In genomic region chr12:6723607-6724408, GRCh38 we compare ENCODE assay signal across 1 cellular context.
TF ChIP-seq lines count a peak whose summit lies in the region.

Gene COPS7A (plus strand): TSS chr12:6724046. CDS start chr12:6724657, 611 bp downstream.

TF ChIP-seq in HepG2, 621 proteins besides CTCF, POLR2A, EP300 and RAD21 (continued from another document and continues in another):
- TF ChIP-seq, protein P1, sequence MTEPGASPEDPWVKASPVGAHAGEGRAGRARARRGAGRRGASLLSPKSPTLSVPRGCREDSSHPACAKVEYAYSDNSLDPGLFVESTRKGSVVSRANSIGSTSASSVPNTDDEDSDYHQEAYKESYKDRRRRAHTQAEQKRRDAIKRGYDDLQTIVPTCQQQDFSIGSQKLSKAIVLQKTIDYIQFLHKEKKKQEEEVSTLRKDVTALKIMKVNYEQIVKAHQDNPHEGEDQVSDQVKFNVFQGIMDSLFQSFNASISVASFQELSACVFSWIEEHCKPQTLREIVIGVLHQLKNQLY (CRISPR knock-in tag; IDR thresholded peaks at IDR 0.05): peak; percentile 66; the same call in 1 of the 2 replicates
- TF ChIP-seq U2AF1 (optimal IDR thresholded peaks at IDR 0.05; ENCODE audit: low read depth, low read length) (no peak), GPBP1L1 (CRISPR knock-in tag; IDR thresholded peaks at IDR 0.05) (no peak), ZFP36L2 (CRISPR knock-in tag; IDR thresholded peaks at IDR 0.05) (no peak), ADNP (CRISPR knock-in tag; IDR thresholded peaks at IDR 0.05) (no peak), HOXA7 (CRISPR knock-in tag; IDR thresholded peaks at IDR 0.05) (no peak), ZNF589 (CRISPR knock-in tag; conservative IDR thresholded peaks at IDR 0.05) (no peak; the same call in 1 of the 2 replicates), RCOR2 (CRISPR knock-in tag; IDR thresholded peaks at IDR 0.05) (no peak; the same call in 1 of the 2 replicates), ELF1 (CRISPR knock-in tag; IDR thresholded peaks at IDR 0.05) (peak; percentile 96), PITX1 (CRISPR knock-in tag; IDR thresholded peaks at IDR 0.05) (no peak), ZNF724P (CRISPR knock-in tag; IDR thresholded peaks at IDR 0.05; ENCODE audit: borderline replicate concordance) (peak; percentile 98), KIAA2018 (CRISPR knock-in tag; IDR thresholded peaks at IDR 0.05; ENCODE audit: borderline replicate concordance) (no peak), ZNF891 (CRISPR knock-in tag; IDR thresholded peaks at IDR 0.05) (peak; percentile 94), LCORL (IDR thresholded peaks at IDR 0.05) (peak; percentile 77; the same call in 1 of the 2 replicates), LCORL (CRISPR knock-in tag; IDR thresholded peaks at IDR 0.05) (peak; percentile 56; the same call in 1 of the 2 replicates), ZSCAN20 (CRISPR knock-in tag; IDR thresholded peaks at IDR 0.05; ENCODE audit: borderline replicate concordance) (no peak), ZNF224 (CRISPR knock-in tag; IDR thresholded peaks at IDR 0.05) (peak; percentile 90; the same call in 1 of the 2 replicates), RARA (CRISPR knock-in tag; IDR thresholded peaks at IDR 0.05) (peak; percentile 25; the same call in 1 of the 2 replicates), ESRRA (CRISPR knock-in tag; IDR thresholded peaks at IDR 0.05; ENCODE audit: low read depth) (peak; percentile 80), HNF4G (IDR thresholded peaks at IDR 0.05; ENCODE audit: borderline replicate concordance, low read depth, low read length) (no peak), HNF4G (CRISPR knock-in tag; IDR thresholded peaks at IDR 0.05; ENCODE audit: borderline replicate concordance, low read depth) (no peak), ZFAT (CRISPR knock-in tag; conservative IDR thresholded peaks at IDR 0.05) (no peak), HMGXB4 (CRISPR knock-in tag; IDR thresholded peaks at IDR 0.05; ENCODE audit: borderline replicate concordance in 1 of 2, low read depth in 1 of 2) (peak in 1 of 2 experiments; percentile 63; a peak in 2 of 4 replicates)
- TF ChIP-seq, protein P2, sequence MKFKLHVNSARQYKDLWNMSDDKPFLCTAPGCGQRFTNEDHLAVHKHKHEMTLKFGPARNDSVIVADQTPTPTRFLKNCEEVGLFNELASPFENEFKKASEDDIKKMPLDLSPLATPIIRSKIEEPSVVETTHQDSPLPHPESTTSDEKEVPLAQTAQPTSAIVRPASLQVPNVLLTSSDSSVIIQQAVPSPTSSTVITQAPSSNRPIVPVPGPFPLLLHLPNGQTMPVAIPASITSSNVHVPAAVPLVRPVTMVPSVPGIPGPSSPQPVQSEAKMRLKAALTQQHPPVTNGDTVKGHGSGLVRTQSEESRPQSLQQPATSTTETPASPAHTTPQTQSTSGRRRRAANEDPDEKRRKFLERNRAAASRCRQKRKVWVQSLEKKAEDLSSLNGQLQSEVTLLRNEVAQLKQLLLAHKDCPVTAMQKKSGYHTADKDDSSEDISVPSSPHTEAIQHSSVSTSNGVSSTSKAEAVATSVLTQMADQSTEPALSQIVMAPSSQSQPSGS (CRISPR knock-in tag; IDR thresholded peaks at IDR 0.05): peak; percentile 87
- TF ChIP-seq, protein P3, sequence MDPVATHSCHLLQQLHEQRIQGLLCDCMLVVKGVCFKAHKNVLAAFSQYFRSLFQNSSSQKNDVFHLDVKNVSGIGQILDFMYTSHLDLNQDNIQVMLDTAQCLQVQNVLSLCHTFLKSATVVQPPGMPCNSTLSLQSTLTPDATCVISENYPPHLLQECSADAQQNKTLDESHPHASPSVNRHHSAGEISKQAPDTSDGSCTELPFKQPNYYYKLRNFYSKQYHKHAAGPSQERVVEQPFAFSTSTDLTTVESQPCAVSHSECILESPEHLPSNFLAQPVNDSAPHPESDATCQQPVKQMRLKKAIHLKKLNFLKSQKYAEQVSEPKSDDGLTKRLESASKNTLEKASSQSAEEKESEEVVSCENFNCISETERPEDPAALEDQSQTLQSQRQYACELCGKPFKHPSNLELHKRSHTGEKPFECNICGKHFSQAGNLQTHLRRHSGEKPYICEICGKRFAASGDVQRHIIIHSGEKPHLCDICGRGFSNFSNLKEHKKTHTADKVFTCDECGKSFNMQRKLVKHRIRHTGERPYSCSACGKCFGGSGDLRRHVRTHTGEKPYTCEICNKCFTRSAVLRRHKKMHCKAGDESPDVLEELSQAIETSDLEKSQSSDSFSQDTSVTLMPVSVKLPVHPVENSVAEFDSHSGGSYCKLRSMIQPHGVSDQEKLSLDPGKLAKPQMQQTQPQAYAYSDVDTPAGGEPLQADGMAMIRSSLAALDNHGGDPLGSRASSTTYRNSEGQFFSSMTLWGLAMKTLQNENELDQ (CRISPR knock-in tag; IDR thresholded peaks at IDR 0.05; ENCODE audit: borderline replicate concordance): 0 out of 2 replicates have a peak, but pooled peaks have one; percentile 30
- TF ChIP-seq, protein P4, sequence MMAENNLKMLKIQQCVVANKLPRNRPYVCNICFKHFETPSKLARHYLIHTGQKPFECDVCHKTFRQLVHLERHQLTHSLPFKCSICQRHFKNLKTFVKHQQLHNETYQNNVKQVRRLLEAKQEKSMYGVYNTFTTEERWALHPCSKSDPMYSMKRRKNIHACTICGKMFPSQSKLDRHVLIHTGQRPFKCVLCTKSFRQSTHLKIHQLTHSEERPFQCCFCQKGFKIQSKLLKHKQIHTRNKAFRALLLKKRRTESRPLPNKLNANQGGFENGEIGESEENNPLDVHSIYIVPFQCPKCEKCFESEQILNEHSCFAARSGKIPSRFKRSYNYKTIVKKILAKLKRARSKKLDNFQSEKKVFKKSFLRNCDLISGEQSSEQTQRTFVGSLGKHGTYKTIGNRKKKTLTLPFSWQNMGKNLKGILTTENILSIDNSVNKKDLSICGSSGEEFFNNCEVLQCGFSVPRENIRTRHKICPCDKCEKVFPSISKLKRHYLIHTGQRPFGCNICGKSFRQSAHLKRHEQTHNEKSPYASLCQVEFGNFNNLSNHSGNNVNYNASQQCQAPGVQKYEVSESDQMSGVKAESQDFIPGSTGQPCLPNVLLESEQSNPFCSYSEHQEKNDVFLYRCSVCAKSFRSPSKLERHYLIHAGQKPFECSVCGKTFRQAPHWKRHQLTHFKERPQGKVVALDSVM (CRISPR knock-in tag; IDR thresholded peaks at IDR 0.05): peak; percentile 65; the same call in 1 of the 2 replicates
- TF ChIP-seq, protein P5, sequence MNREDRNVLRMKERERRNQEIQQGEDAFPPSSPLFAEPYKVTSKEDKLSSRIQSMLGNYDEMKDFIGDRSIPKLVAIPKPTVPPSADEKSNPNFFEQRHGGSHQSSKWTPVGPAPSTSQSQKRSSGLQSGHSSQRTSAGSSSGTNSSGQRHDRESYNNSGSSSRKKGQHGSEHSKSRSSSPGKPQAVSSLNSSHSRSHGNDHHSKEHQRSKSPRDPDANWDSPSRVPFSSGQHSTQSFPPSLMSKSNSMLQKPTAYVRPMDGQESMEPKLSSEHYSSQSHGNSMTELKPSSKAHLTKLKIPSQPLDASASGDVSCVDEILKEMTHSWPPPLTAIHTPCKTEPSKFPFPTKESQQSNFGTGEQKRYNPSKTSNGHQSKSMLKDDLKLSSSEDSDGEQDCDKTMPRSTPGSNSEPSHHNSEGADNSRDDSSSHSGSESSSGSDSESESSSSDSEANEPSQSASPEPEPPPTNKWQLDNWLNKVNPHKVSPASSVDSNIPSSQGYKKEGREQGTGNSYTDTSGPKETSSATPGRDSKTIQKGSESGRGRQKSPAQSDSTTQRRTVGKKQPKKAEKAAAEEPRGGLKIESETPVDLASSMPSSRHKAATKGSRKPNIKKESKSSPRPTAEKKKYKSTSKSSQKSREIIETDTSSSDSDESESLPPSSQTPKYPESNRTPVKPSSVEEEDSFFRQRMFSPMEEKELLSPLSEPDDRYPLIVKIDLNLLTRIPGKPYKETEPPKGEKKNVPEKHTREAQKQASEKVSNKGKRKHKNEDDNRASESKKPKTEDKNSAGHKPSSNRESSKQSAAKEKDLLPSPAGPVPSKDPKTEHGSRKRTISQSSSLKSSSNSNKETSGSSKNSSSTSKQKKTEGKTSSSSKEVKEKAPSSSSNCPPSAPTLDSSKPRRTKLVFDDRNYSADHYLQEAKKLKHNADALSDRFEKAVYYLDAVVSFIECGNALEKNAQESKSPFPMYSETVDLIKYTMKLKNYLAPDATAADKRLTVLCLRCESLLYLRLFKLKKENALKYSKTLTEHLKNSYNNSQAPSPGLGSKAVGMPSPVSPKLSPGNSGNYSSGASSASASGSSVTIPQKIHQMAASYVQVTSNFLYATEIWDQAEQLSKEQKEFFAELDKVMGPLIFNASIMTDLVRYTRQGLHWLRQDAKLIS (CRISPR knock-in tag; IDR thresholded peaks at IDR 0.05): no peak
